ENCODE assay signal across 24 cellular contexts in genomic region chr14:24059841-24060388, GRCh38. TPM values are rescaled to one million over a fixed set of nuclear protein-coding genes. Genes with fewer than 3 reads are reported as not detected.
DNase-seq lines count a peak whose midpoint lies in the region; ATAC-seq, FAIRE-seq and TF ChIP-seq lines count a peak whose summit lies in the region.
"Had no signal": no experiment of that assay in that cellular context is flagged by ENCODE, and none has a peak within 500 bp of the region (broad histone marks: within the 10 kb centered on the region; RNA-seq: fewer than 3 reads in every experiment).

No MANE protein-coding gene starts in this region.

- H3K36me3 Mint-ChIP-seq in activated CD4-positive, alpha-beta T cell treated with anti-CD3 and anti-CD28 coated beads, Interleukin-2, amount 10 ng/mL, durations not matched to agents 7 days and 5 days (ENCODE audit: low read depth), result no peaks in the 10 kb centered on the region
- H3K36me3 Mint-ChIP-seq: CD4-positive, alpha-beta memory T cell had no signal

- H3K9me3 ChIP-seq in kidney (ENCODE audit: control insufficient read depth in 1 of 2, low read length in 2 of 2), result no peaks in the 10 kb centered on the region
- no peaks in the 10 kb centered on the region for H3K9me3 ChIP-seq in osteoblast (ENCODE audit: low read depth, low read length)
- H3K9me3 ChIP-seq: A549 had no signal

- no peaks in the 10 kb centered on the region; the same call in 1 of the 2 replicates for H3K36me3 ChIP-seq in H7 (replicated peaks; ENCODE audit: control insufficient read depth, insufficient read depth, low read length)
- no peaks in the 10 kb centered on the region for H3K36me3 ChIP-seq in kidney (ENCODE audit: control insufficient read depth in 1 of 2, insufficient read depth in 2 of 2, low read length in 2 of 2)
- H3K36me3 ChIP-seq in osteoblast (ENCODE audit: insufficient read depth, low read length), result no peaks in the 10 kb centered on the region

- H4K20me1 ChIP-seq in osteoblast (ENCODE audit: insufficient read depth, low read length), result peaks cover 4% of the 10 kb centered on the region

- CTCF ChIA-PET in activated CD4-positive, alpha-beta T cell treated with anti-CD3 and anti-CD28 coated beads, Interleukin-2, amount 10 ng/mL, durations not matched to agents 7 days and 5 days (lab: Charles Lee), result no interaction called here

- intact Hi-C loops in kidney (cut with DNase I), result no loop called here

- H3K4me1 ChIP-seq in kidney (ENCODE audit: control insufficient read depth in 1 of 2, insufficient read depth in 1 of 2, low read depth in 1 of 2, low read length in 2 of 2) (peaks cover 14 to 26% of the 10 kb centered on the region in 2 donors), osteoblast (ENCODE audit: insufficient read depth, low read length) (no peaks in the 10 kb centered on the region)
- H3K4me1 ChIP-seq: A549 had no signal

- no peak overlapping the region for H3K27ac Mint-ChIP-seq in activated CD4-positive, alpha-beta T cell treated with anti-CD3 and anti-CD28 coated beads, Interleukin-2, amount 10 ng/mL, durations not matched to agents 7 days and 5 days
- H3K27ac Mint-ChIP-seq: CD4-positive, alpha-beta memory T cell had no signal

- DNase-seq in H7, result peak; percentile 19
- DNase-seq in kidney, result peak; percentile 48
- DNase-seq in osteoblast (ENCODE audit: insufficient read length, low spot score, missing footprints), result peak; percentile 72
- DNase-seq in NCI-H1105 (lab: John Stamatoyannopoulos, UW), result no peak
- DNase-seq in activated CD4-positive, alpha-beta T cell treated with anti-CD3 and anti-CD28 coated beads, Interleukin-2, amount 10 ng/mL, durations not matched to agents 7 days and 5 days, result no peak
- DNase-seq: Calu3; CD4-positive, alpha-beta memory T cell; DMS53; EL; GOT3; KBM-7; NCI-H1417; NCI-H187; NCI-H2107; NCI-H226; NCI-H524; NCI-H82; OCI-M1; SIG-M5 had no signal

- H3K4me1 Mint-ChIP-seq in activated CD4-positive, alpha-beta T cell treated with anti-CD3 and anti-CD28 coated beads, Interleukin-2, amount 10 ng/mL, durations not matched to agents 7 days and 5 days, result peaks cover 4% of the 10 kb centered on the region

- ATAC-seq in GM18873 (IDR thresholded peaks at IDR 0.05; ENCODE audit: low FRiP score, unreplicated experiment), result no peak
- ATAC-seq: A549, GM12878 had no signal

- H3K4me2 ChIP-seq in osteoblast (ENCODE audit: insufficient read depth, low read length), result no peak overlapping the region
- H3K4me2 ChIP-seq: A549 had no signal

- H3K27me3 Mint-ChIP-seq in activated CD4-positive, alpha-beta T cell treated with anti-CD3 and anti-CD28 coated beads, Interleukin-2, amount 10 ng/mL, durations not matched to agents 7 days and 5 days, result peaks cover 2% of the 10 kb centered on the region

- H3K4me3 ChIP-seq in H7 (ENCODE audit: insufficient read depth, low read depth, low read length) (no peak overlapping the region), kidney (ENCODE audit: low read length in 2 of 2) (no peak overlapping the region), osteoblast (ENCODE audit: insufficient read depth, low read length) (no peak overlapping the region)
- H3K4me3 ChIP-seq: A549, GM12878 had no signal

- H3K27me3 ChIP-seq in H7 (ENCODE audit: control insufficient read depth, insufficient read depth, low read length) (no peaks in the 10 kb centered on the region), osteoblast (ENCODE audit: insufficient read depth, low read length) (no peaks in the 10 kb centered on the region)

- no peak for FAIRE-seq in kidney (lab: Jason Lieb, UNC)
- FAIRE-seq: A549, GM12878 had no signal

- H3K9me3 Mint-ChIP-seq in activated CD4-positive, alpha-beta T cell treated with anti-CD3 and anti-CD28 coated beads, Interleukin-2, amount 10 ng/mL, durations not matched to agents 7 days and 5 days, result no peaks in the 10 kb centered on the region

- H3K79me2 ChIP-seq in osteoblast (ENCODE audit: insufficient read depth, low read length), result no peaks in the 10 kb centered on the region

- POLR2A ChIA-PET in activated CD4-positive, alpha-beta T cell treated with anti-CD3 and anti-CD28 coated beads, Interleukin-2, amount 10 ng/mL, durations not matched to agents 7 days and 5 days (lab: Charles Lee), result no interaction called here

- no peak overlapping the region for H2AFZ ChIP-seq in osteoblast (ENCODE audit: low read length)

- H3K9ac ChIP-seq in kidney (ENCODE audit: low read length in 2 of 2), result no peak overlapping the region

- no peak overlapping the region for H3K27ac ChIP-seq in kidney (ENCODE audit: low read depth in 2 of 2, low read length in 2 of 2)
- no peak overlapping the region for H3K27ac ChIP-seq in osteoblast (ENCODE audit: low read depth, low read length)
- H3K27ac ChIP-seq: A549 had no signal

- TF ChIP-seq CTCF in kidney (IDR thresholded peaks at IDR 0.05; ENCODE audit: borderline replicate concordance, extremely low read depth, insufficient read depth) (no peak), osteoblast (IDR thresholded peaks at IDR 0.05; ENCODE audit: extremely low read depth, low read depth, low read length) (no peak)

- no peak overlapping the region for H3K4me3 Mint-ChIP-seq in activated CD4-positive, alpha-beta T cell treated with anti-CD3 and anti-CD28 coated beads, Interleukin-2, amount 10 ng/mL, durations not matched to agents 7 days and 5 days
- H3K4me3 Mint-ChIP-seq: CD4-positive, alpha-beta memory T cell had no signal

RNA-seq across cellular contexts. Expression of gene CARMIL3, which starts 8.1 kb away (rescaled TPM):
- 2.3 and 6.5 TPM in 2 replicates for total RNA-seq in H7 (2014; rRNA removed; shearing (Covaris generic))
- total RNA-seq in kidney, result 1.4 TPM
- 1.5 TPM for polyA plus RNA-seq in kidney (ENCODE audit: insufficient read depth, low read depth, low replicate concordance)
- total RNA-seq in osteoblast, result not detected in 2 replicates
- total RNA-seq in activated CD4-positive, alpha-beta T cell treated with anti-CD3 and anti-CD28 coated beads, Interleukin-2, amount 10 ng/mL, durations not matched to agents 7 days and 5 days, result 1 to 10 TPM in 1 of 2 experiments, under 1 TPM in 1; 0.83 to 1.1 TPM
- polyA plus RNA-seq: CD4-positive, alpha-beta memory T cell had no signal

RNA-seq across cellular contexts. Expression of gene CPNE6, which starts 11.4 kb away (rescaled TPM):
- total RNA-seq in H7 (2014; rRNA removed; shearing (Covaris generic)), result 0.04 TPM in 1 of 2 replicates, not detected in the other
- 0.19 TPM for total RNA-seq in kidney
- 3.4 TPM for polyA plus RNA-seq in kidney (ENCODE audit: insufficient read depth, low read depth, low replicate concordance)
- total RNA-seq in osteoblast, result not detected in 2 replicates
- not detected for total RNA-seq in activated CD4-positive, alpha-beta T cell treated with anti-CD3 and anti-CD28 coated beads, Interleukin-2, amount 10 ng/mL, durations not matched to agents 7 days and 5 days
- total RNA-seq: Calu3; CD4-positive, alpha-beta memory T cell; RPMI7951 had no signal
- polyA plus RNA-seq: A549, BJ had no signal

RNA-seq across cellular contexts. Expression of gene PCK2, which starts 34.2 kb away (rescaled TPM):
- 73.7 and 80.1 TPM in 2 replicates for total RNA-seq in H7 (2014; rRNA removed; shearing (Covaris generic))
- total RNA-seq in kidney (36.1 TPM), osteoblast (26.2 and 35.1 TPM in 2 replicates)
- polyA plus RNA-seq in kidney (ENCODE audit: insufficient read depth, low read depth, low replicate concordance), result 140 TPM
- 10 to 100 TPM; 57.4 to 60.3 TPM for total RNA-seq in activated CD4-positive, alpha-beta T cell treated with anti-CD3 and anti-CD28 coated beads, Interleukin-2, amount 10 ng/mL, durations not matched to agents 7 days and 5 days

RNA-seq across cellular contexts. Expression of gene DCAF11, which starts 54.7 kb away (rescaled TPM):
- total RNA-seq in H7 (2014; rRNA removed; shearing (Covaris generic)), result 70.4 and 90.1 TPM in 2 replicates
- total RNA-seq in kidney (81.1 TPM), osteoblast (73.4 and 84.7 TPM in 2 replicates)
- 69.4 TPM for polyA plus RNA-seq in kidney (ENCODE audit: insufficient read depth, low read depth, low replicate concordance)
- total RNA-seq in activated CD4-positive, alpha-beta T cell treated with anti-CD3 and anti-CD28 coated beads, Interleukin-2, amount 10 ng/mL, durations not matched to agents 7 days and 5 days, result 100 to 1,000 TPM; 106 to 116 TPM

RNA-seq across cellular contexts. Expression of gene NRL, which starts 54.8 kb away (rescaled TPM):
- 0.87 and 2.1 TPM in 2 replicates for total RNA-seq in H7 (2014; rRNA removed; shearing (Covaris generic))
- total RNA-seq in kidney (4.9 TPM), osteoblast (1.5 and 1.8 TPM in 2 replicates)
- polyA plus RNA-seq in kidney (ENCODE audit: insufficient read depth, low read depth, low replicate concordance), result 5.5 TPM
- 1 to 10 TPM; 3.1 to 3.3 TPM for total RNA-seq in activated CD4-positive, alpha-beta T cell treated with anti-CD3 and anti-CD28 coated beads, Interleukin-2, amount 10 ng/mL, durations not matched to agents 7 days and 5 days

Comparison
In these comparisons a context has a peak if more than half of its experiments do, and no peak if none do; other contexts are left out.
1. DNase-seq: peak in H7 (single experiment), kidney (single experiment) and osteoblast (single experiment); none in NCI-H1105 (single experiment) and activated CD4-positive, alpha-beta T cell treated with anti-CD3 and anti-CD28 coated beads, Interleukin-2, amount 10 ng/mL, durations not matched to agents 7 days and 5 days (single experiment).